22 cellular contexts compared by ENCODE assay signal in the genomic region with DNA sequence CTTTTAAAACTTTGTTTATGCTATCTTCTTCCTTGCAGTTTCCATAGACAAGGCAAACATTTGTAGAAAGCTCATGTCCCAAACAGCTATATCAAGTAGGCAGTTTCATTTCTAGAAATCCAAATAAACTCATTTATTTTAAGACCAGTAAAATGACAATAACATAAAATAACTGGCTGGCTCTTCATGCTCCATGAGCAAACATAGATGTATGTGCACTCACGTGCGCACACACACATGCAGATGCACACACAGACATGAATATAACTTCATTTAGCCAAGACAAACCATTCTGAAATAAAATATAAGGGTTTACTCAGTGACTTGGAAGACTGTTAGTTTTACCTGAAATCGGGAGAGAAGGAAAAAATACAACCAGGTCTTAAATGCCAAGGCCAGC.
DNase-seq lines count a peak whose midpoint lies in the region; ATAC-seq and TF ChIP-seq lines count a peak whose summit lies in the region.
"Had no signal": no experiment of that assay in that cellular context is flagged by ENCODE, and none has a peak within 500 bp of the region (broad histone marks: within the 10 kb centered on the region; RNA-seq: fewer than 3 reads in every experiment).

No MANE protein-coding gene starts in this region.

- 96 to 99% methylated on average over 3 of the region's 3 CpGs for WGBS in GM23248 (ENCODE audit: low coverage in 1 of 2, low lambda C conversion rate in 2 of 2, missing lambda C conversion rate in 2 of 2), 2 experiments
- WGBS in sigmoid colon, 2 donors: 46 to 74% methylated on average over 3 of the region's 3 CpGs

- intact Hi-C loops in PC-9 (cut with micrococcal nuclease; ENCODE audit: unreplicated experiment) (no loop called here), sigmoid colon (cut with DNase I) (no loop called here), ascending aorta (cut with DNase I) (loop anchor here (5.0 kb wide), 1 partner anchor 177 kb away; a partner anchor contains a TSS)

- no peaks in the 10 kb centered on the region for H3K9me2 ChIP-seq in GM23248 (ENCODE audit: insufficient read depth)
- H3K9me2 ChIP-seq in PC-9 (ENCODE audit: insufficient read depth): no peaks in the 10 kb centered on the region

- no peak for TF ChIP-seq POLR2A in sigmoid colon (IDR thresholded peaks at IDR 0.05)

- H3K4me1 ChIP-seq in GM23248 (ENCODE audit: insufficient read depth) (peaks cover 27% of the 10 kb centered on the region), PC-9 (replicated peaks; ENCODE audit: insufficient read depth) (peaks cover 21% of the 10 kb centered on the region), foreskin keratinocyte (peaks cover 20% of the 10 kb centered on the region), sigmoid colon (peaks cover 0 to 54% (median 47%) of the 10 kb centered on the region in 4 donors), ascending aorta (peaks cover 3 to 19% of the 10 kb centered on the region in 2 donors)
- H3K4me1 ChIP-seq: Peyer's patch had no signal

- H3K27ac ChIP-seq in GM23248 (no peak overlapping the region), PC-9 (0 out of 2 replicates have a peak overlapping the region, but pooled peaks have one; percentile 3), foreskin keratinocyte (peak overlapping the region; percentile 83), sigmoid colon (peak overlapping the region in 3 of 4 donors; percentile 76 to 83 (median 83)), ascending aorta (no peak overlapping the region)
- H3K27ac ChIP-seq: HL-60, KMS-11, Peyer's patch had no signal

- no peak overlapping the region for H3K9ac ChIP-seq in GM23248
- H3K9ac ChIP-seq: KMS-11 had no signal

- in situ Hi-C loops in GM23248 (cut with MboI): no loop called here

- peak overlapping the region; percentile 61 for H3K4me2 ChIP-seq in GM23248 (ENCODE audit: unreplicated experiment)
- H3K4me2 ChIP-seq in PC-9: no peak overlapping the region
- H3K4me2 ChIP-seq: KMS-11 had no signal

- POLR2A ChIA-PET in PC-9 (lab: Charles Lee; ENCODE audit: unreplicated experiment): no interaction called here

- no peaks in the 10 kb centered on the region for H3K79me2 ChIP-seq in GM23248 (ENCODE audit: insufficient read depth)
- H3K79me2 ChIP-seq in PC-9 (ENCODE audit: low read depth): no peaks in the 10 kb centered on the region

- H2AFZ ChIP-seq in GM23248 (no peak overlapping the region; the same call in 1 of the 2 replicates), PC-9 (no peak overlapping the region)

- no peaks in the 10 kb centered on the region for H3K27me3 ChIP-seq in GM23248 (replicated peaks; ENCODE audit: insufficient read depth)
- no peaks in the 10 kb centered on the region for H3K27me3 ChIP-seq in PC-9 (ENCODE audit: insufficient read depth, low read depth)
- H3K27me3 ChIP-seq in foreskin keratinocyte: no peaks in the 10 kb centered on the region
- no peaks in the 10 kb centered on the region for H3K27me3 ChIP-seq in sigmoid colon
- no peaks in the 10 kb centered on the region for H3K27me3 ChIP-seq in ascending aorta
- H3K27me3 ChIP-seq: Peyer's patch had no signal

- H3K9me3 ChIP-seq in GM23248 (ENCODE audit: low read depth): no peaks in the 10 kb centered on the region
- no peaks in the 10 kb centered on the region for H3K9me3 ChIP-seq in PC-9 (ENCODE audit: insufficient read depth, low read depth)
- H3K9me3 ChIP-seq in sigmoid colon: no peaks in the 10 kb centered on the region
- no peaks in the 10 kb centered on the region for H3K9me3 ChIP-seq in ascending aorta
- H3K9me3 ChIP-seq: Peyer's patch had no signal

- peaks cover 22% of the 10 kb centered on the region for H3F3A ChIP-seq in GM23248 (ENCODE audit: insufficient read depth)
- no peaks in the 10 kb centered on the region for H3F3A ChIP-seq in PC-9 (ENCODE audit: insufficient read depth, low read depth)

- BruUV-seq in PC-9 (replicated peaks; lab: Mats Ljungman, UMichigan): no TSS peak

- CTCF ChIA-PET in PC-9 (lab: Charles Lee): no interaction called here

- H4K20me1 ChIP-seq in GM23248 (ENCODE audit: insufficient read depth) (no peaks in the 10 kb centered on the region), PC-9 (ENCODE audit: insufficient read depth) (no peaks in the 10 kb centered on the region)

- ATAC-seq in foreskin keratinocyte (no peak), GM21381 (IDR thresholded peaks at IDR 0.05; ENCODE audit: unreplicated experiment) (no peak)
- ATAC-seq: GM12878, Right ventricle myocardium inferior had no signal

- TF ChIP-seq CTCF in PC-9 (conservative IDR thresholded peaks at IDR 0.05) (no peak), foreskin keratinocyte (conservative IDR thresholded peaks at IDR 0.05) (no peak), sigmoid colon (IDR thresholded peaks at IDR 0.05) (no peak), ascending aorta (IDR thresholded peaks at IDR 0.05) (no peak)

- H3K36me3 ChIP-seq in GM23248 (ENCODE audit: low read depth): no peaks in the 10 kb centered on the region
- no peaks in the 10 kb centered on the region for H3K36me3 ChIP-seq in PC-9 (ENCODE audit: low read depth)
- no peaks in the 10 kb centered on the region for H3K36me3 ChIP-seq in sigmoid colon
- H3K36me3 ChIP-seq in ascending aorta: no peaks in the 10 kb centered on the region
- H3K36me3 ChIP-seq: Peyer's patch had no signal

- TF ChIP-seq EP300 in sigmoid colon (IDR thresholded peaks at IDR 0.05): no peak

- DNase-seq in GM23248 (no peak), PC-9 (no peak), foreskin keratinocyte (no peak), sigmoid colon (no peak), DMS114 treated with DMSO at 0.1 percent for 48 hours (lab: John Stamatoyannopoulos, UW; ENCODE audit: unreplicated experiment) (no peak), ascending aorta (ENCODE audit: low spot score in 2 of 2) (no peak)
- DNase-seq: CD4-positive, alpha-beta T cell; COR-L47; DMS79 treated with DMSO at 0.1 percent for 48 hours; H9; MV-4-11; NCI-H1105 treated with DMSO at 0.1 percent for 48 hours; NCI-H2029 treated with DMSO at 0.1 percent for 48 hours; NCI-H345; NCI-H524; NCI-H774; Peyer's patch had no signal

- H3K4me3 ChIP-seq in GM23248 (no peak overlapping the region), PC-9 (no peak overlapping the region), sigmoid colon (no peak overlapping the region), ascending aorta (no peak overlapping the region)
- H3K4me3 ChIP-seq: GM12878, Peyer's patch had no signal

Comparison
In these comparisons a context has a peak if more than half of its experiments do, and no peak if none do; other contexts are left out.
1. H3K27ac ChIP-seq: peak in PC-9 (single experiment), foreskin keratinocyte (single experiment) and sigmoid colon (3 of 4); none in GM23248 (single experiment) and ascending aorta (0 of 2).